ENCODE assay signal across 13 cellular contexts in the genomic region with DNA sequence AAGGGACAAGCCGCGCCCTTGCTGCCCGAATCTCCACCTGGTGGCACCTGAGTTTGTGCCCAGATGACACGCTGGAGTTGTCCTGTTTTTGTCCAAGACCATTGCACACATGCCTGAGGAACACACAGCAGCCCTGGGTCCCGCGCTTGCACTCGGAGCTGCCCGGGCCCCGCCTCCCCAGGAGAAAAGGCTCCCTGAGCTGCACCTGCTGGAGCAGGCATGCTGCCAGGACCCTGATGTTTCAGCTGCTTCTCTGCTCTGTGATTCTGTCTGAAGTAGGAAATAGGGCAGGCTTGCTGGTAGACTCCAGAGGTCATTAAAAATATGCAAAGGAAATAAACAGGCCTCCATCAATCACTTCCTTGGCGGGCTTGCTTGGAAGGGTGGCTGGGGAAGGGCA.
DNase-seq lines count a peak whose midpoint lies in the region; ATAC-seq, FAIRE-seq and TF ChIP-seq lines count a peak whose summit lies in the region.
"Had no signal": no experiment of that assay in that cellular context is flagged by ENCODE, and none has a peak within 500 bp of the region (broad histone marks: within the 10 kb centered on the region; RNA-seq: fewer than 3 reads in every experiment).

No MANE protein-coding gene starts in this region.

- no peak for TF ChIP-seq POLR2A in gastroesophageal sphincter (IDR thresholded peaks at IDR 0.05)
- TF ChIP-seq POLR2A in testis (IDR thresholded peaks at IDR 0.05), result no peak
- TF ChIP-seq POLR2A in GM12891 (IDR thresholded peaks at IDR 0.05; ENCODE audit: low read depth, low read length), result no peak

- H3K27ac ChIP-seq in gastroesophageal sphincter (peak overlapping the region in 3 of 4 donors; percentile 35 to 64 (median 60)), small intestine (ENCODE audit: low read depth in 1 of 2, low read length in 1 of 2) (no peak overlapping the region), testis (no peak overlapping the region)
- H3K27ac ChIP-seq: ovary had no signal

- H3K36me3 ChIP-seq in gastroesophageal sphincter (no peaks in the 10 kb centered on the region), small intestine (ENCODE audit: control insufficient read depth in 2 of 2, insufficient read depth in 2 of 2, low read length in 2 of 2) (no peaks in the 10 kb centered on the region), testis (ENCODE audit: low read depth, missing control alignments) (no peaks in the 10 kb centered on the region)
- H3K36me3 ChIP-seq: ovary, thyroid gland had no signal

- DNase-seq in NCI-H1417 (lab: John Stamatoyannopoulos, UW) (peak; percentile 87 to 97 (median 95)), NCI-H526 (lab: John Stamatoyannopoulos, UW) (peak; percentile 84 to 91), small intestine (peak; percentile 65), testis (no peak), LoVo (ENCODE audit: low spot score) (no peak), HK-2 (ENCODE audit: unreplicated experiment) (no peak), GM12891 (ENCODE audit: insufficient read length, low spot score) (no peak)
- DNase-seq: islet precursor cell, ovary, thyroid gland had no signal

- no peak for FAIRE-seq in small intestine (lab: Jason Lieb, UNC)
- no peak for FAIRE-seq in GM12891 (lab: Jason Lieb, UNC)
- FAIRE-seq: astrocyte, HepG2 had no signal

- ATAC-seq in gastroesophageal sphincter, result peak; percentile 56
- ATAC-seq: HepG2 had no signal

- no peaks in the 10 kb centered on the region for H3K9me3 ChIP-seq in gastroesophageal sphincter
- H3K9me3 ChIP-seq in small intestine (ENCODE audit: control insufficient read depth, low read depth), result no peaks in the 10 kb centered on the region
- H3K9me3 ChIP-seq in testis, result no peaks in the 10 kb centered on the region
- H3K9me3 ChIP-seq: ovary, thyroid gland had no signal

- H3K4me1 ChIP-seq in gastroesophageal sphincter (peaks cover 0 to 54% (median 16%) of the 10 kb centered on the region in 3 donors), small intestine (ENCODE audit: control insufficient read depth in 2 of 2, insufficient read depth in 1 of 2, low read depth in 1 of 2, low read length in 1 of 2) (no peaks in the 10 kb centered on the region), testis (no peaks in the 10 kb centered on the region)

- TF ChIP-seq EP300 in gastroesophageal sphincter (IDR thresholded peaks at IDR 0.05), result no peak

- H3K27me3 ChIP-seq in gastroesophageal sphincter, result no peaks in the 10 kb centered on the region
- H3K27me3 ChIP-seq in small intestine (ENCODE audit: control insufficient read depth in 2 of 2, insufficient read depth in 2 of 2, low read length in 2 of 2), result no peaks in the 10 kb centered on the region
- H3K27me3 ChIP-seq in testis, result no peaks in the 10 kb centered on the region
- H3K27me3 ChIP-seq: ovary, thyroid gland had no signal

- intact Hi-C loops in testis (cut with DNase I; ENCODE audit: low total_unique reads), result no loop called here

- no peak for TF ChIP-seq CTCF in gastroesophageal sphincter (IDR thresholded peaks at IDR 0.05)
- TF ChIP-seq CTCF in testis (IDR thresholded peaks at IDR 0.05), result no peak

- 40% methylated on average over 1 of the region's 10 CpGs; no CpG with 5 or more reads in 1 of the 2 donors for WGBS in gastroesophageal sphincter (ENCODE audit: low coverage in 1 of 2), 2 donors
- WGBS in small intestine, 3 donors, result 9 to 41% (median 35%) methylated on average over 10 of the region's 10 CpGs
- WGBS in testis, 2 donors, result 81 to 96% methylated on average over 5 to 10 of the region's 10 CpGs

- H3K4me3 ChIP-seq in gastroesophageal sphincter (no peak overlapping the region), small intestine (ENCODE audit: low read depth in 1 of 2, low read length in 2 of 2) (no peak overlapping the region), testis (no peak overlapping the region)
- H3K4me3 ChIP-seq: ovary, thyroid gland had no signal

TF ChIP-seq in GM12891, 5 proteins besides CTCF, POLR2A, EP300 and RAD21:
- TF ChIP-seq SPI1 (IDR thresholded peaks at IDR 0.05; ENCODE audit: low read depth, low read length), result no peak
- TF ChIP-seq TAF1 (IDR thresholded peaks at IDR 0.05; ENCODE audit: low read depth, low read length), result no peak
- no peak for TF ChIP-seq POLR2AphosphoS5 (IDR thresholded peaks at IDR 0.05; ENCODE audit: low read depth, low read length)
- TF ChIP-seq POU2F2 (IDR thresholded peaks at IDR 0.05; ENCODE audit: low read depth, low read length), result no peak
- no peak for TF ChIP-seq PAX5 (IDR thresholded peaks at IDR 0.05; ENCODE audit: insufficient read depth, low read length, severe bottlenecking)

Comparison
In these comparisons a context has a peak if more than half of its experiments do, and no peak if none do; other contexts are left out.
1. DNase-seq: peak in NCI-H1417 (3 of 3), NCI-H526 (2 of 2) and small intestine (single experiment); none in testis (single experiment), LoVo (single experiment), HK-2 (single experiment) and GM12891 (single experiment).
2. H3K27ac ChIP-seq: peak in gastroesophageal sphincter (3 of 4); none in small intestine (0 of 2) and testis (0 of 2).